Comparison of ENCODE assay signal across 23 cellular contexts in the genomic region with DNA sequence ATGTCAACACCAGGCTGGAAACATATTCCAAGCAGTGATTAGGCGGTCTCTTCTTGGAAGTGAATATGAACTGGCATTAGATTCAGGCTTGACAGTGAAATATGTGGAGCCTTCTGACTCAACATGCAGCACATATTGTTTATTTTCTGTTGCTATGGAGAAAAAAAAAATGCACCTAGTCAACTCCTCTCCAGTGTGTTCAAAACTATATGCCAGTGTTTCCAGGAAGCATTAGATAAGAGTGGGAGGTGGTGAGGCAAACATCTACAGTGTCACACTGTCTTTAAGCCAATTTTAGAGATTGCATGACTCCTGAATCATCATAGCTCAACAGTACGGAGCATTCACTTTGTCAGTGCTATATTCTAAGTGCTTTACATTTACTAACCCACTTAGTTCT.
A peak's percentile ranks its signal among the peaks of the same experiment; 100 is the strongest.
DNase-seq lines count a peak whose midpoint lies in the region; ATAC-seq, FAIRE-seq and TF ChIP-seq lines count a peak whose summit lies in the region.
"Had no signal": no experiment of that assay in that cellular context is flagged by ENCODE, and none has a peak within 500 bp of the region (broad histone marks: within the 10 kb centered on the region; RNA-seq: fewer than 3 reads in every experiment).

No MANE protein-coding gene starts in this region.

- no peak overlapping the region for H3K4me3 ChIP-seq in PC-3 (ENCODE audit: low read length)
- no peak overlapping the region for H3K4me3 ChIP-seq in pancreas
- no peak overlapping the region for H3K4me3 ChIP-seq in tibial nerve
- H3K4me3 ChIP-seq: colonic mucosa, GM23338, smooth muscle cell had no signal

- ATAC-seq in PC-3 (peak; percentile 77), left cardiac atrium (peak; percentile 74 to 100), pancreas (peak; percentile 70 to 96 (median 90))
- ATAC-seq: activated CD8-positive, alpha-beta T cell treated with anti-CD3 and anti-CD28 coated beads, Interleukin-2, amount 10 ng/mL, durations not matched to agents 7 days and 5 days; GM23338; natural killer cell; WTC11 had no signal

- CTCF ChIA-PET in PC-3 (lab: Charles Lee), result no interaction called here

- no peaks in the 10 kb centered on the region for H3K27me3 ChIP-seq in PC-3 (ENCODE audit: low read length)
- H3K27me3 ChIP-seq in pancreas, result no peaks in the 10 kb centered on the region
- H3K27me3 ChIP-seq in tibial nerve, result no peaks in the 10 kb centered on the region
- H3K27me3 ChIP-seq: BE2C, colonic mucosa had no signal

- no peaks in the 10 kb centered on the region for H3K9me2 ChIP-seq in PC-3 (replicated peaks; ENCODE audit: low read length)

- H3K4me1 ChIP-seq in PC-3 (ENCODE audit: insufficient read depth, low read length), result no peaks in the 10 kb centered on the region
- no peaks in the 10 kb centered on the region for H3K4me1 ChIP-seq in pancreas
- no peaks in the 10 kb centered on the region for H3K4me1 ChIP-seq in tibial nerve
- H3K4me1 ChIP-seq: BE2C, colonic mucosa had no signal

- no peaks in the 10 kb centered on the region for H3K79me2 ChIP-seq in PC-3 (ENCODE audit: low read length)

- H2AFZ ChIP-seq in PC-3 (ENCODE audit: low read length), result no peak overlapping the region
- H2AFZ ChIP-seq: GM23338 had no signal

- intact Hi-C loops in PC-3 (cut with micrococcal nuclease), result no loop called here
- intact Hi-C loops in left cardiac atrium (cut with DNase I), result no loop called here
- intact Hi-C loops in pancreas (cut with DNase I), result no loop called here

- TF ChIP-seq POLR2A in tibial nerve (IDR thresholded peaks at IDR 0.05), result no peak

- H3K9me3 ChIP-seq in PC-3 (ENCODE audit: low read length) (0 out of 2 replicates have a peak, but pooled peaks cover 6% of the 10 kb centered on the region), pancreas (no peaks in the 10 kb centered on the region), tibial nerve (peaks cover 0 to 11% (median 0%) of the 10 kb centered on the region in 4 donors)
- H3K9me3 ChIP-seq: BE2C, colonic mucosa had no signal

- H4K20me1 ChIP-seq in PC-3 (ENCODE audit: low read length), result no peaks in the 10 kb centered on the region

- H3F3A ChIP-seq in PC-3 (ENCODE audit: low read length, unreplicated experiment), result no peaks in the 10 kb centered on the region

- TF ChIP-seq EP300 in tibial nerve (IDR thresholded peaks at IDR 0.05), result no peak

- no peak for FAIRE-seq in pancreas (lab: Jason Lieb, UNC)

- H3K36me3 ChIP-seq in PC-3 (ENCODE audit: low read depth, low read length) (no peaks in the 10 kb centered on the region), pancreas (no peaks in the 10 kb centered on the region), tibial nerve (no peaks in the 10 kb centered on the region)
- H3K36me3 ChIP-seq: BE2C, colonic mucosa had no signal

- H3K27ac ChIP-seq in PC-3 (ENCODE audit: low read length), result no peak overlapping the region
- H3K27ac ChIP-seq in pancreas, result no peak overlapping the region
- H3K27ac ChIP-seq in tibial nerve, result no peak overlapping the region
- H3K27ac ChIP-seq: colonic mucosa had no signal

- no peak overlapping the region for H3K4me2 ChIP-seq in PC-3 (ENCODE audit: low read length)
- H3K4me2 ChIP-seq: GM23338, smooth muscle cell had no signal

- BruUV-seq in PC-3 (replicated peaks; lab: Mats Ljungman, UMichigan), result no TSS peak

- TF ChIP-seq CTCF in PC-3 (conservative IDR thresholded peaks at IDR 0.05; ENCODE audit: low read depth, low read length), result no peak
- TF ChIP-seq CTCF in pancreas (IDR thresholded peaks at IDR 0.05), result no peak
- no peak for TF ChIP-seq CTCF in tibial nerve (IDR thresholded peaks at IDR 0.05)

- no peak overlapping the region for H3K9ac ChIP-seq in PC-3 (ENCODE audit: low read length)

- DNase-seq in HT-29 (ENCODE audit: low spot score) (peak; percentile 70), PC-3 (peak; percentile 38), left cardiac atrium (no peak), pancreas (peak in 2 of 6 donors; percentile 11 to 12), tibial nerve (ENCODE audit: low spot score in 2 of 2) (no peak), NCI-H748 (lab: John Stamatoyannopoulos, UW; ENCODE audit: unreplicated experiment) (no peak)
- DNase-seq in activated CD4-positive, alpha-beta T cell treated with anti-CD3 and anti-CD28 coated beads, Interleukin-2, amount 50 U/mL, for 48 hours, result no peak
- no peak for DNase-seq in stimulated activated CD4-positive, alpha-beta T cell treated with anti-CD3 and anti-CD28 coated beads, Interleukin-15, amount 100 ng/mL, for 24 hours
- DNase-seq: activated CD8-positive, alpha-beta T cell treated with anti-CD3 and anti-CD28 coated beads, Interleukin-2, amount 10 ng/mL, durations not matched to agents 7 days and 5 days; activated naive CD8-positive, alpha-beta T cell treated with anti-CD3 and anti-CD28 coated beads for 36 hours; BE2C; Calu3; colonic mucosa; endodermal cell; immature natural killer cell; natural killer cell; NCI-H1417; posterior cingulate gyrus; SIG-M5; stimulated activated CD4-positive, alpha-beta T cell treated with anti-CD3 and anti-CD28 coated beads, Interleukin-4, amount 100 ng/mL, for 24 hours had no signal

- WGBS in pancreas, 2 donors, result 60 to 67% methylated on average over 2 of the region's 2 CpGs
- WGBS in tibial nerve, 2 donors, result 68 to 85% methylated on average over 2 of the region's 2 CpGs

- POLR2A ChIA-PET in PC-3 (lab: Charles Lee; ENCODE audit: unreplicated experiment), result no interaction called here

Comparison
In these comparisons a context has a peak if more than half of its experiments do, and no peak if none do; other contexts are left out.
1. DNase-seq: peak in HT-29 (single experiment) and PC-3 (single experiment); none in left cardiac atrium (single experiment), tibial nerve (0 of 2), activated CD4-positive, alpha-beta T cell treated with anti-CD3 and anti-CD28 coated beads, Interleukin-2, amount 50 U/mL, for 48 hours (0 of 2), stimulated activated CD4-positive, alpha-beta T cell treated with anti-CD3 and anti-CD28 coated beads, Interleukin-15, amount 100 ng/mL, for 24 hours (single experiment) and NCI-H748 (single experiment).
2. Peak in every context shown above with its lines, with median percentiles within 50 percentile points of each other: ATAC-seq.